In the genomic region with DNA sequence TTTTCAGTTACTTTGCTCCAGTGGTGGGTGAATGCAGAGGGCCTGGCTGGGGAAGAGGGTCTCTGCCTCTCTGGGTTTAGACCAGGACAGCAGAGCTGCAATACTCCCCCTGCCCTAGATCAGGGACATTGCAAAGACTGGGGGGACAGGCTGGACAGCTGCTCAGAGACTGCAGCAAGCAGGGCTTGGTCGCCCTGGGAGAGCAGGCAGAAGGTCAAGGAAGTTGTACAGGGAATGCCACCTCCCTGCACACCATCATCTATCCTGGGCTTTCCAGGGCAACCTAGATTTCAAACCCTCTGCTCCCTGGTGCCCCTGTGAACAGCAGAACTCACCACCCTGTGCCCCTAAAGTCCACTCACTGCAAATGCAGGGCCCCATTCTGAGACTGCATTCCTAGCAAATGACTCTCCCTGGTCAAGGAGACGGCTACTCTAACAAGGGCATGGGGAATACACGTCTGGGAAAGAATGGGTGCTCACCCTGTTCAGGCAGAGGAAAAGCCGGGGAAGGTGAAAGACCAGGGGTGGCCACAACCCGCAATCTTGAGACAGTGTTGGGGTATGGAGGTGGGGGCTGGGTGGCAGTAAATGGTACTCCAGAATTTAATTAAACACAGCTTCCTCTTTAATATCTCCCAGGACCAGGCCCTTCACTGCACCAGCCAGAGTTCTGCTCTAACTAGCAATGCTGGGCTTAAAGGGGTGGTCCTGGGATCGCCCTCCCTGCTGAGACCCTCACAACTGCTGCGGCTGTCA, we compare ENCODE assay signal across 8 cellular contexts. TPM values are rescaled to one million over a fixed set of nuclear protein-coding genes. Genes with fewer than 3 reads are reported as not detected.
DNase-seq lines count a peak whose midpoint lies in the region; ATAC-seq and TF ChIP-seq lines count a peak whose summit lies in the region.

No MANE protein-coding gene starts in this region.

- H3K27ac ChIP-seq in SJSA1 (peak overlapping the region; percentile 95), psoas muscle (peak overlapping the region; percentile 30)

- DNase-seq in ELR (ENCODE audit: low read depth) (peak; percentile 91), SJSA1 (ENCODE audit: low read depth in 1 of 2, low spot score in 2 of 2) (peak; percentile 75 to 79), fibroblast of peridontal ligament (ENCODE audit: extremely low read depth) (peak; percentile 57), psoas muscle (peak in 1 of 2 donors; percentile 18), NCI-H2081 treated with DMSO at 0.1 percent for 48 hours (lab: John Stamatoyannopoulos, UW) (no peak), NCI-H2107 (lab: John Stamatoyannopoulos, UW) (no peak), cerebellum (ENCODE audit: low spot score) (no peak)
- DNase-seq in activated CD4-positive, CD25-positive, alpha-beta regulatory T cell treated with anti-CD3 and anti-CD28 coated beads, Interleukin-2, amount 50 U/mL, for 72 hours, result no peak

- H3K27me3 ChIP-seq in SJSA1 (replicated peaks) (no peaks in the 10 kb centered on the region), psoas muscle (ENCODE audit: insufficient read depth in 3 of 3, low read length in 2 of 3) (no peaks in the 10 kb centered on the region)

- H3K4me3 ChIP-seq in SJSA1 (peak overlapping the region; percentile 93), psoas muscle (peak overlapping the region; percentile 67)

- no peaks in the 10 kb centered on the region for H3K9me3 ChIP-seq in SJSA1 (replicated peaks)
- H3K9me3 ChIP-seq in psoas muscle, result no peaks in the 10 kb centered on the region

- 60 to 68% (median 67%) methylated on average over 7 of the region's 7 CpGs for WGBS in psoas muscle, 3 donors

- intact Hi-C loops in psoas muscle (cut with DNase I), result no loop called here

- H3K4me1 ChIP-seq in SJSA1 (replicated peaks), result peaks cover 44% of the 10 kb centered on the region
- peaks cover 65% of the 10 kb centered on the region for H3K4me1 ChIP-seq in psoas muscle

- peak in 2 of 4 donors; percentile 24 to 30 for ATAC-seq in psoas muscle

- TF ChIP-seq CTCF in psoas muscle (IDR thresholded peaks at IDR 0.05), result no peak

- H3K36me3 ChIP-seq in SJSA1, result peaks cover 46% of the 10 kb centered on the region
- no peaks in the 10 kb centered on the region for H3K36me3 ChIP-seq in psoas muscle (ENCODE audit: insufficient read depth in 1 of 2, low read depth in 1 of 2)

RNA-seq across cellular contexts. Expression of a gene that starts 1.0 kb away (rescaled TPM):
- 103 and 132 TPM in 2 replicates for total RNA-seq in SJSA1 (2014; rRNA removed; shearing (Covaris generic))
- 10 to 100 TPM in 1 of 4 donors, 1 to 10 TPM in 3; 6.3 to 17.8 (median 7.9) TPM for total RNA-seq in psoas muscle
- 1 to 10 TPM; 3.1 to 7.5 (median 4.3) TPM for polyA plus RNA-seq in psoas muscle
- 14.0 TPM for total RNA-seq in cerebellum

Comparison
In these comparisons a context has a peak if more than half of its experiments do, and no peak if none do; other contexts are left out.
1. DNase-seq: peak in ELR (single experiment), SJSA1 (2 of 2) and fibroblast of peridontal ligament (single experiment); none in activated CD4-positive, CD25-positive, alpha-beta regulatory T cell treated with anti-CD3 and anti-CD28 coated beads, Interleukin-2, amount 50 U/mL, for 72 hours (single experiment), NCI-H2081 treated with DMSO at 0.1 percent for 48 hours (single experiment), NCI-H2107 (single experiment) and cerebellum (single experiment).